9 cellular contexts compared by ENCODE assay signal in the genomic region with DNA sequence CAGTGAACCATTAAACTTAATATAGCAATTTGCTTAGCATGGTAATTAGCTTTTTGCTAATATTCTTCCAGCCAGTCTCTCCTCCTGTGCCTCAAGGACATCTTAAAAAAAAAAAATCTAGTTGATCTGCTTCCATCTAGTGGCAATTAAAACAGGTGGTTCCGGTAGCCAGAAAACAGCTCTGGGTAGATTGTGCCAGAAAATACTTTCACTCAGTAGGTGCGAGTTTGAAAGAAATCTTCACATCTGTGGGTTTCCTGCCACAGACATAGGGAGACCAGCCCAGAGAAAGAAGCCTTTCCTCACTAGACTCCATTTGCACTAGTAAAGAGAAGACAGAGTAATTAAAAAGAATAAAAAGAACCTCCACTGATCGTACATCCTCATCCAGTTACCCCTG. TPM values are rescaled to one million over a fixed set of nuclear protein-coding genes. Genes with fewer than 3 reads are reported as not detected.
DNase-seq lines count a peak whose midpoint lies in the region; ATAC-seq, FAIRE-seq and TF ChIP-seq lines count a peak whose summit lies in the region.
"Had no signal": no experiment of that assay in that cellular context is flagged by ENCODE, and none has a peak within 500 bp of the region (broad histone marks: within the 10 kb centered on the region; RNA-seq: fewer than 3 reads in every experiment).

No MANE protein-coding gene starts in this region.

- DNase-seq in activated naive CD4-positive, alpha-beta T cell treated with anti-CD3 and anti-CD28 coated beads for 36 hours = peak; percentile 59
- DNase-seq in activated naive CD4-positive, alpha-beta T cell treated with anti-CD3 and anti-CD28 coated beads, Interleukin-2, amount 50 U/mL, for 16 hours = no peak
- DNase-seq in HTR-8/SVneo (ENCODE audit: insufficient read length, low spot score) (no peak), cerebellar cortex (ENCODE audit: low spot score) (no peak)
- DNase-seq: NCI-H524 had no signal

- peak overlapping the region; percentile 94 for H3K27ac Mint-ChIP-seq in activated naive CD4-positive, alpha-beta T cell treated with anti-CD3 and anti-CD28 coated beads for 36 hours
- H3K27ac Mint-ChIP-seq in stimulated activated memory B cell treated with anti-CD40 and anti-IgM and Interleukin-4, amounts not matched to agents 10 μg/mL and 1 μg/mL and 100 μg/mL, for 72 hours = no peak overlapping the region

- H3K36me3 Mint-ChIP-seq in activated naive CD4-positive, alpha-beta T cell treated with anti-CD3 and anti-CD28 coated beads for 36 hours (ENCODE audit: low read depth) = peaks cover 69% of the 10 kb centered on the region
- H3K36me3 Mint-ChIP-seq in stimulated activated memory B cell treated with anti-CD40 and anti-IgM and Interleukin-4, amounts not matched to agents 10 μg/mL and 1 μg/mL and 100 μg/mL, for 72 hours = peaks cover 12% of the 10 kb centered on the region

- peak; percentile 49 for ATAC-seq in HG03066 (IDR thresholded peaks at IDR 0.05; ENCODE audit: low read depth, unreplicated experiment)
- ATAC-seq in stimulated activated memory B cell treated with anti-CD40 and anti-IgM and Interleukin-4, amounts not matched to agents 10 μg/mL and 1 μg/mL and 100 μg/mL, for 72 hours = peak; percentile 51
- ATAC-seq in GM19455 (IDR thresholded peaks at IDR 0.05; ENCODE audit: unreplicated experiment) = no peak

- H3K27me3 Mint-ChIP-seq in activated naive CD4-positive, alpha-beta T cell treated with anti-CD3 and anti-CD28 coated beads for 36 hours (ENCODE audit: low read depth) = no peaks in the 10 kb centered on the region
- H3K27me3 Mint-ChIP-seq in stimulated activated memory B cell treated with anti-CD40 and anti-IgM and Interleukin-4, amounts not matched to agents 10 μg/mL and 1 μg/mL and 100 μg/mL, for 72 hours = no peaks in the 10 kb centered on the region

- no peaks in the 10 kb centered on the region for H3K9me3 Mint-ChIP-seq in activated naive CD4-positive, alpha-beta T cell treated with anti-CD3 and anti-CD28 coated beads for 36 hours
- H3K9me3 Mint-ChIP-seq in stimulated activated memory B cell treated with anti-CD40 and anti-IgM and Interleukin-4, amounts not matched to agents 10 μg/mL and 1 μg/mL and 100 μg/mL, for 72 hours = no peaks in the 10 kb centered on the region

- peak; percentile 65 for TF ChIP-seq CTCF in VCaP (conservative IDR thresholded peaks at IDR 0.05)

- CTCF ChIA-PET in activated naive CD4-positive, alpha-beta T cell treated with anti-CD3 and anti-CD28 coated beads for 36 hours (lab: Charles Lee) = interaction anchor here (0.6 to 11.8 kb wide), 15 partner anchors 8 to 147 kb away, joined by 4 to 161 read pairs (median 8); a partner anchor contains a TSS

- intact Hi-C loops in activated naive CD4-positive, alpha-beta T cell treated with anti-CD3 and anti-CD28 coated beads for 36 hours (cut with micrococcal nuclease) = loop anchor here (1.0 to 10.0 kb wide), 6 partner anchors 17 to 1757 kb away; a partner anchor contains a TSS

- no peak for FAIRE-seq in HTR-8/SVneo (lab: Jason Lieb, UNC)

- peak overlapping the region; percentile 32 for H3K4me3 Mint-ChIP-seq in activated naive CD4-positive, alpha-beta T cell treated with anti-CD3 and anti-CD28 coated beads for 36 hours
- H3K4me3 Mint-ChIP-seq in stimulated activated memory B cell treated with anti-CD40 and anti-IgM and Interleukin-4, amounts not matched to agents 10 μg/mL and 1 μg/mL and 100 μg/mL, for 72 hours = no peak overlapping the region

- H3K4me1 Mint-ChIP-seq in activated naive CD4-positive, alpha-beta T cell treated with anti-CD3 and anti-CD28 coated beads for 36 hours (ENCODE audit: low read depth) = peaks cover 96% of the 10 kb centered on the region
- H3K4me1 Mint-ChIP-seq in stimulated activated memory B cell treated with anti-CD40 and anti-IgM and Interleukin-4, amounts not matched to agents 10 μg/mL and 1 μg/mL and 100 μg/mL, for 72 hours = peaks cover 98% of the 10 kb centered on the region

- peak overlapping the region; percentile 13; the same call in 1 of the 2 replicates for H3K27ac ChIP-seq in VCaP

RNA-seq across cellular contexts. Expression of a gene that starts 17.1 kb away (rescaled TPM):
- 100 to 1,000 TPM; 362 to 365 TPM for total RNA-seq in activated naive CD4-positive, alpha-beta T cell treated with anti-CD3 and anti-CD28 coated beads for 36 hours

RNA-seq across cellular contexts. Expression of a gene that starts 39.6 kb away (rescaled TPM):
- total RNA-seq in activated naive CD4-positive, alpha-beta T cell treated with anti-CD3 and anti-CD28 coated beads for 36 hours = not detected
